Comparison of ENCODE assay signal across 8 cellular contexts in genomic region chr6:30915591-30915946, GRCh38. TPM values are rescaled to one million over a fixed set of nuclear protein-coding genes. Genes with fewer than 3 reads are reported as not detected.
DNase-seq lines count a peak whose midpoint lies in the region; ATAC-seq, FAIRE-seq and TF ChIP-seq lines count a peak whose summit lies in the region.

No MANE protein-coding gene starts in this region.

- peak overlapping the region; percentile 87 to 96 (median 92) for H3K4me3 Mint-ChIP-seq in naive thymus-derived CD4-positive, alpha-beta T cell

- no peaks in the 10 kb centered on the region for H3K27me3 ChIP-seq in naive thymus-derived CD4-positive, alpha-beta T cell (ENCODE audit: control insufficient read depth in 2 of 2, insufficient read depth in 2 of 2, low read length in 2 of 2)

- no peaks in the 10 kb centered on the region for H3K27me3 Mint-ChIP-seq in naive thymus-derived CD4-positive, alpha-beta T cell

- peak; percentile 11 for FAIRE-seq in A204.1 (lab: Jason Lieb, UNC)

- no peak overlapping the region for H3K4me3 ChIP-seq in naive thymus-derived CD4-positive, alpha-beta T cell (ENCODE audit: low read length)

- intact Hi-C loops in naive thymus-derived CD4-positive, alpha-beta T cell (cut with micrococcal nuclease): loop anchor here (1.0 to 2.0 kb wide), 10 partner anchors 31 to 243 kb away; partner anchors contain the start of genes DDR1 (in 1 of the 2) and TCF19 (in 1 of the 2)

- peaks cover 12 to 47% (median 13%) of the 10 kb centered on the region in 5 donors for H3K36me3 Mint-ChIP-seq in naive thymus-derived CD4-positive, alpha-beta T cell

- peaks cover 13 to 17% of the 10 kb centered on the region in 2 donors for H3K4me1 ChIP-seq in naive thymus-derived CD4-positive, alpha-beta T cell (ENCODE audit: control insufficient read depth in 2 of 2, insufficient read depth in 2 of 2, low read length in 2 of 2)

- H3K4me1 Mint-ChIP-seq in naive thymus-derived CD4-positive, alpha-beta T cell: peaks cover 22 to 45% (median 36%) of the 10 kb centered on the region in 7 donors

- H3K36me3 ChIP-seq in naive thymus-derived CD4-positive, alpha-beta T cell (ENCODE audit: control insufficient read depth in 2 of 3, insufficient read depth in 3 of 3, low read length in 3 of 3): peaks cover 0 to 50% (median 5%) of the 10 kb centered on the region in 3 experiments

- DNase-seq in GDM1 (lab: John Stamatoyannopoulos, UW) (peak; percentile 33), NCI-H2029 (lab: John Stamatoyannopoulos, UW) (peak; percentile 30), fibroblast of gingiva (ENCODE audit: low read depth) (peak; percentile 60)
- DNase-seq in naive thymus-derived CD4-positive, alpha-beta T cell: peak in 6 of 9 donors; percentile 8 to 45 (median 35)

- ATAC-seq in naive thymus-derived CD4-positive, alpha-beta T cell: no peak
- ATAC-seq in HG03175 (IDR thresholded peaks at IDR 0.05; ENCODE audit: unreplicated experiment) (no peak), HG02588 (IDR thresholded peaks at IDR 0.05; ENCODE audit: unreplicated experiment) (no peak)

- POLR2A ChIA-PET in naive thymus-derived CD4-positive, alpha-beta T cell (lab: Charles Lee): interaction anchor here (0.6 to 1.6 kb wide), 4 partner anchors 9 to 172 kb away, joined by 4 to 5 read pairs (median 4); no protein-coding TSS in a partner anchor

- H3K9me3 ChIP-seq in naive thymus-derived CD4-positive, alpha-beta T cell (ENCODE audit: control insufficient read depth in 2 of 3, low read length in 3 of 3): no peaks in the 10 kb centered on the region

- no peaks in the 10 kb centered on the region for H3K9me3 Mint-ChIP-seq in naive thymus-derived CD4-positive, alpha-beta T cell

- peak overlapping the region in 8 of 9 donors; percentile 54 to 89 (median 86) for H3K27ac Mint-ChIP-seq in naive thymus-derived CD4-positive, alpha-beta T cell

- CTCF ChIA-PET in naive thymus-derived CD4-positive, alpha-beta T cell (lab: Charles Lee): interaction anchor here (0.6 to 4.2 kb wide), 14 partner anchors 37 to 1271 kb away, joined by 3 to 28 read pairs (median 3); partner anchors contain the start of gene PSORS1C1

- peak; percentile 80 for TF ChIP-seq CTCF in VCaP (conservative IDR thresholded peaks at IDR 0.05)

- H3K27ac ChIP-seq in VCaP: peak overlapping the region; percentile 86
- no peak overlapping the region for H3K27ac ChIP-seq in naive thymus-derived CD4-positive, alpha-beta T cell (ENCODE audit: low read depth, low read length)

RNA-seq across cellular contexts. Expression of gene VARS2, which starts 1.5 kb away (rescaled TPM):
- 10 to 100 TPM; 22.2 to 47.3 (median 37.9) TPM for total RNA-seq in naive thymus-derived CD4-positive, alpha-beta T cell
- polyA plus RNA-seq in naive thymus-derived CD4-positive, alpha-beta T cell: 10 to 100 TPM; 17.1 to 18.9 TPM

RNA-seq across cellular contexts. Expression of gene GTF2H4, which starts 7.6 kb away (rescaled TPM):
- total RNA-seq in naive thymus-derived CD4-positive, alpha-beta T cell: 10 to 100 TPM; 18.8 to 42.3 (median 32.2) TPM
- polyA plus RNA-seq in naive thymus-derived CD4-positive, alpha-beta T cell: 10 to 100 TPM in 1 of 2 donors, 1 to 10 TPM in 1; 8.0 to 12.1 TPM

RNA-seq across cellular contexts. Expression of gene SFTA2, which starts 16.4 kb away (rescaled TPM):
- not detected for total RNA-seq in naive thymus-derived CD4-positive, alpha-beta T cell
- polyA plus RNA-seq in naive thymus-derived CD4-positive, alpha-beta T cell: under 1 TPM in 1 of 2 donors, not detected in 1; 0.34 TPM

RNA-seq across cellular contexts. Expression of gene MUCL3, which starts 25.2 kb away (rescaled TPM):
- total RNA-seq in naive thymus-derived CD4-positive, alpha-beta T cell: not detected
- polyA plus RNA-seq in naive thymus-derived CD4-positive, alpha-beta T cell: not detected

RNA-seq across cellular contexts. Expression of gene DDR1, which starts 31.2 kb away (rescaled TPM):
- 10 to 100 TPM; 13.7 to 23.8 (median 18.6) TPM for total RNA-seq in naive thymus-derived CD4-positive, alpha-beta T cell
- 1 to 10 TPM; 1.8 to 8.6 TPM for polyA plus RNA-seq in naive thymus-derived CD4-positive, alpha-beta T cell
